In genomic region chr12:63816031-63816430, GRCh38 we compare ENCODE assay signal across 24 cellular contexts. TPM values are rescaled to one million over a fixed set of nuclear protein-coding genes. Genes with fewer than 3 reads are reported as not detected.
DNase-seq lines count a peak whose midpoint lies in the region; ATAC-seq and TF ChIP-seq lines count a peak whose summit lies in the region.
"Had no signal": no experiment of that assay in that cellular context is flagged by ENCODE, and none has a peak within 500 bp of the region (broad histone marks: within the 10 kb centered on the region; RNA-seq: fewer than 3 reads in every experiment).

No MANE protein-coding gene starts in this region.

- no peak for TF ChIP-seq POLR2A in stomach (IDR thresholded peaks at IDR 0.05)

- H3K27ac ChIP-seq in stomach (no peak overlapping the region), GM23338 (ENCODE audit: low read depth) (no peak overlapping the region)
- H3K27ac ChIP-seq: left ventricle myocardium inferior, spleen, vagina, WERI-Rb-1 had no signal

- 78 to 93% (median 89%) methylated on average over 6 of the region's 6 CpGs for WGBS in stomach, 5 donors

- peaks cover 2% of the 10 kb centered on the region for H3K36me3 Mint-ChIP-seq in central memory CD8-positive, alpha-beta T cell (ENCODE audit: insufficient read depth)
- H3K36me3 Mint-ChIP-seq in GM23338 (ENCODE audit: low read depth), result no peaks in the 10 kb centered on the region
- H3K36me3 Mint-ChIP-seq: CD4-positive, alpha-beta memory T cell had no signal

- peak overlapping the region; percentile 82 for H3K27ac Mint-ChIP-seq in central memory CD8-positive, alpha-beta T cell (ENCODE audit: low read depth)
- no peak overlapping the region for H3K27ac Mint-ChIP-seq in GM23338
- H3K27ac Mint-ChIP-seq: activated naive CD4-positive, alpha-beta T cell treated with anti-CD3 and anti-CD28 coated beads for 36 hours had no signal

- peaks cover 13% of the 10 kb centered on the region for H3K4me1 Mint-ChIP-seq in central memory CD8-positive, alpha-beta T cell
- no peaks in the 10 kb centered on the region for H3K4me1 Mint-ChIP-seq in GM23338

- no peaks in the 10 kb centered on the region for H4K20me1 ChIP-seq in GM23338 (replicated peaks; ENCODE audit: insufficient read depth)

- ATAC-seq in GM18517 (IDR thresholded peaks at IDR 0.05; ENCODE audit: unreplicated experiment), result peak; percentile 61
- peak; percentile 38 for ATAC-seq in GM21529 (IDR thresholded peaks at IDR 0.05; ENCODE audit: unreplicated experiment)
- ATAC-seq in HG03520 (IDR thresholded peaks at IDR 0.05; ENCODE audit: unreplicated experiment), result peak; percentile 43
- no peak for ATAC-seq in central memory CD8-positive, alpha-beta T cell (replicated peaks; ENCODE audit: extremely low read depth, poor library complexity, severe bottlenecking)
- ATAC-seq in GM23338, result no peak

- intact Hi-C loops in stomach (cut with DNase I; ENCODE audit: low total_unique reads), result no loop called here

- H3K9me3 Mint-ChIP-seq in central memory CD8-positive, alpha-beta T cell, result no peaks in the 10 kb centered on the region
- H3K9me3 Mint-ChIP-seq in GM23338, result no peaks in the 10 kb centered on the region; the same call in 2 of the 3 replicates

- no peak overlapping the region for H3K4me3 ChIP-seq in stomach
- H3K4me3 ChIP-seq in GM23338, result no peak overlapping the region
- H3K4me3 ChIP-seq: left ventricle myocardium inferior, spleen, vagina had no signal

- no peak overlapping the region for H3K4me2 ChIP-seq in GM23338

- H3F3A ChIP-seq in GM23338 (replicated peaks; ENCODE audit: low read depth), result no peaks in the 10 kb centered on the region

- H3K4me1 ChIP-seq in stomach, result no peaks in the 10 kb centered on the region
- H3K4me1 ChIP-seq in GM23338 (ENCODE audit: insufficient read depth), result no peaks in the 10 kb centered on the region
- H3K4me1 ChIP-seq: left ventricle myocardium inferior, vagina had no signal

- H3K9me3 ChIP-seq in stomach, result peaks cover 0 to 19% (median 5%) of the 10 kb centered on the region in 4 donors
- H3K9me3 ChIP-seq: vagina had no signal

- TF ChIP-seq CTCF in stomach (IDR thresholded peaks at IDR 0.05) (no peak), GM23338 (conservative IDR thresholded peaks at IDR 0.05; ENCODE audit: low read depth in 2 of 2) (no peak)

- H2AFZ ChIP-seq in GM23338, result no peak overlapping the region; the same call in 1 of the 2 replicates

- no peaks in the 10 kb centered on the region for H3K27me3 Mint-ChIP-seq in central memory CD8-positive, alpha-beta T cell
- H3K27me3 Mint-ChIP-seq in GM23338 (ENCODE audit: insufficient read depth, low read depth, poor library complexity), result no peaks in the 10 kb centered on the region

- H3K27me3 ChIP-seq in stomach, result peaks cover 0 to 3% (median 0%) of the 10 kb centered on the region in 3 donors
- 0 out of 2 replicates have a peak, but pooled peaks cover 2% of the 10 kb centered on the region for H3K27me3 ChIP-seq in GM23338 (ENCODE audit: insufficient read depth)
- H3K27me3 ChIP-seq: vagina had no signal

- H3K36me3 ChIP-seq in stomach (no peaks in the 10 kb centered on the region), GM23338 (ENCODE audit: insufficient read depth) (no peaks in the 10 kb centered on the region)
- H3K36me3 ChIP-seq: left ventricle myocardium inferior, spleen, vagina, WERI-Rb-1 had no signal

- no peak for TF ChIP-seq EP300 in stomach (IDR thresholded peaks at IDR 0.05)

- H3K79me2 ChIP-seq in GM23338 (replicated peaks; ENCODE audit: insufficient read depth), result no peaks in the 10 kb centered on the region

- no peak for DNase-seq in central memory CD8-positive, alpha-beta T cell (ENCODE audit: low spot score in 2 of 2)
- DNase-seq in stomach, result no peak
- no peak for DNase-seq in 8988T
- no peak for DNase-seq in EL
- no peak for DNase-seq in GM23338 (ENCODE audit: low spot score)
- DNase-seq: activated CD4-positive, alpha-beta T cell treated with anti-CD3 and anti-CD28 coated beads, Interleukin-2, amount 50 U/mL, for 4 hours; activated naive CD4-positive, alpha-beta T cell treated with anti-CD3 and anti-CD28 coated beads for 36 hours; activated T-cell treated with anti-CD3 and anti-CD28 coated beads for 4 hours; aorta; CD4-positive, alpha-beta memory T cell; cerebellar nuclear complex; DMS153; effector CD4-positive, alpha-beta T cell; left ventricle myocardium inferior; NCI-H1105 treated with DMSO at 0.1 percent for 48 hours; NCI-H748 treated with DMSO at 0.1 percent for 48 hours; SIG-M5; spleen; stimulated activated CD8-positive, alpha-beta memory T cell treated with anti-CD3 and anti-CD28 coated beads, Interleukin-4, amount 100 ng/mL, for 48 hours; WERI-Rb-1 had no signal

- H3K4me3 Mint-ChIP-seq in central memory CD8-positive, alpha-beta T cell, result no peak overlapping the region
- no peak overlapping the region for H3K4me3 Mint-ChIP-seq in GM23338
- H3K4me3 Mint-ChIP-seq: activated naive CD4-positive, alpha-beta T cell treated with anti-CD3 and anti-CD28 coated beads for 36 hours had no signal

- 0 out of 2 replicates have a peak, but pooled peaks cover 4% of the 10 kb centered on the region for H3K9me2 ChIP-seq in GM23338 (ENCODE audit: insufficient read depth)

TF ChIP-seq in GM23338, 12 proteins besides CTCF, POLR2A, EP300 and RAD21 (continues in another document):
- TF ChIP-seq EZH2 (IDR thresholded peaks at IDR 0.05; ENCODE audit: low read depth, unreplicated experiment) (no peak), STAT1 (IDR thresholded peaks at IDR 0.05; ENCODE audit: unreplicated experiment) (no peak), ZNF114 (CRISPR knock-in tag; IDR thresholded peaks at IDR 0.05) (no peak), NANOG (IDR thresholded peaks at IDR 0.05; ENCODE audit: borderline replicate concordance) (no peak), EZH2phosphoT487 (IDR thresholded peaks at IDR 0.05; ENCODE audit: unreplicated experiment) (no peak)
- TF ChIP-seq, protein P1, sequence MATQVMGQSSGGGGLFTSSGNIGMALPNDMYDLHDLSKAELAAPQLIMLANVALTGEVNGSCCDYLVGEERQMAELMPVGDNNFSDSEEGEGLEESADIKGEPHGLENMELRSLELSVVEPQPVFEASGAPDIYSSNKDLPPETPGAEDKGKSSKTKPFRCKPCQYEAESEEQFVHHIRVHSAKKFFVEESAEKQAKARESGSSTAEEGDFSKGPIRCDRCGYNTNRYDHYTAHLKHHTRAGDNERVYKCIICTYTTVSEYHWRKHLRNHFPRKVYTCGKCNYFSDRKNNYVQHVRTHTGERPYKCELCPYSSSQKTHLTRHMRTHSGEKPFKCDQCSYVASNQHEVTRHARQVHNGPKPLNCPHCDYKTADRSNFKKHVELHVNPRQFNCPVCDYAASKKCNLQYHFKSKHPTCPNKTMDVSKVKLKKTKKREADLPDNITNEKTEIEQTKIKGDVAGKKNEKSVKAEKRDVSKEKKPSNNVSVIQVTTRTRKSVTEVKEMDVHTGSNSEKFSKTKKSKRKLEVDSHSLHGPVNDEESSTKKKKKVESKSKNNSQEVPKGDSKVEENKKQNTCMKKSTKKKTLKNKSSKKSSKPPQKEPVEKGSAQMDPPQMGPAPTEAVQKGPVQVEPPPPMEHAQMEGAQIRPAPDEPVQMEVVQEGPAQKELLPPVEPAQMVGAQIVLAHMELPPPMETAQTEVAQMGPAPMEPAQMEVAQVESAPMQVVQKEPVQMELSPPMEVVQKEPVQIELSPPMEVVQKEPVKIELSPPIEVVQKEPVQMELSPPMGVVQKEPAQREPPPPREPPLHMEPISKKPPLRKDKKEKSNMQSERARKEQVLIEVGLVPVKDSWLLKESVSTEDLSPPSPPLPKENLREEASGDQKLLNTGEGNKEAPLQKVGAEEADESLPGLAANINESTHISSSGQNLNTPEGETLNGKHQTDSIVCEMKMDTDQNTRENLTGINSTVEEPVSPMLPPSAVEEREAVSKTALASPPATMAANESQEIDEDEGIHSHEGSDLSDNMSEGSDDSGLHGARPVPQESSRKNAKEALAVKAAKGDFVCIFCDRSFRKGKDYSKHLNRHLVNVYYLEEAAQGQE (IDR thresholded peaks at IDR 0.05; ENCODE audit: unreplicated experiment), result no peak

RNA-seq across cellular contexts. Expression of gene SRGAP1, which starts 28.5 kb away (rescaled TPM):
- 10 to 100 TPM in 4 of 5 donors, 1 to 10 TPM in 1; 5.7 to 37.9 (median 17.9) TPM for total RNA-seq in stomach
- 1 to 10 TPM in 1 of 3 donors, under 1 TPM in 2; 0.70 to 1.1 (median 0.92) TPM for polyA plus RNA-seq in stomach
- total RNA-seq in GM23338 (2014; rRNA removed; shearing (Covaris generic)), result 5.6 and 6.1 TPM in 2 replicates
- polyA plus RNA-seq in GM23338 (2016; fragmentation: Nextera tagmentation; extraction: Ambion mirVana), result 8.1 and 8.3 TPM in 2 replicates

RNA-seq across cellular contexts. Expression of gene RXYLT1, which starts 36.3 kb away (rescaled TPM):
- 10 to 100 TPM in 3 of 5 donors, 1 to 10 TPM in 2; 4.5 to 33.0 (median 11.6) TPM for total RNA-seq in stomach
- polyA plus RNA-seq in stomach, result 10 to 100 TPM in 2 of 3 donors, 1 to 10 TPM in 1; 7.7 to 14.4 (median 10.8) TPM
- 10.1 and 11.6 TPM in 2 replicates for total RNA-seq in GM23338 (2014; rRNA removed; shearing (Covaris generic))
- polyA plus RNA-seq in GM23338 (2016; fragmentation: Nextera tagmentation; extraction: Ambion mirVana), result 8.8 and 11.1 TPM in 2 replicates

Comparison
In these comparisons a context has a peak if more than half of its experiments do, and no peak if none do; other contexts are left out.
1. ATAC-seq: peak in GM18517 (single experiment), GM21529 (single experiment) and HG03520 (single experiment); none in central memory CD8-positive, alpha-beta T cell (single experiment) and GM23338 (single experiment).